Comparison of ENCODE assay signal across 1 cellular context in genomic region chr20:35539756-35540212, GRCh38.
TF ChIP-seq lines count a peak whose summit lies in the region.

No MANE protein-coding gene starts in this region.

TF ChIP-seq in HepG2, 621 proteins besides CTCF, POLR2A, EP300 and RAD21 (continued from another document and continues in another):
- TF ChIP-seq ZNF281 (CRISPR knock-in tag; IDR thresholded peaks at IDR 0.05; ENCODE audit: borderline replicate concordance) (no peak), ZNF792 (CRISPR knock-in tag; IDR thresholded peaks at IDR 0.05) (no peak), ETS1 (CRISPR knock-in tag; IDR thresholded peaks at IDR 0.05) (no peak), ISL2 (CRISPR knock-in tag; IDR thresholded peaks at IDR 0.05) (no peak), NFRKB (IDR thresholded peaks at IDR 0.05) (no peak), ZSCAN21 (CRISPR knock-in tag; IDR thresholded peaks at IDR 0.05; ENCODE audit: borderline replicate concordance) (no peak), MIER3 (CRISPR knock-in tag; IDR thresholded peaks at IDR 0.05; ENCODE audit: borderline replicate concordance) (no peak), NCOA1 (CRISPR knock-in tag; IDR thresholded peaks at IDR 0.05) (no peak), ZNF652 (CRISPR knock-in tag; IDR thresholded peaks at IDR 0.05; ENCODE audit: borderline replicate concordance, low read depth) (no peak), ZBTB26 (CRISPR knock-in tag; IDR thresholded peaks at IDR 0.05; ENCODE audit: borderline replicate concordance) (no peak), SMAD3 (CRISPR knock-in tag; IDR thresholded peaks at IDR 0.05) (no peak), MED1 (CRISPR knock-in tag; IDR thresholded peaks at IDR 0.05) (0 out of 2 replicates have a peak, but pooled peaks have one; percentile 9), MBNL3 (CRISPR knock-in tag; conservative IDR thresholded peaks at IDR 0.05) (no peak), MLX (CRISPR knock-in tag; IDR thresholded peaks at IDR 0.05) (no peak), MZF1 (CRISPR knock-in tag; IDR thresholded peaks at IDR 0.05; ENCODE audit: borderline replicate concordance) (no peak), ZKSCAN1 (IDR thresholded peaks at IDR 0.05; ENCODE audit: low read length) (no peak), ZNF446 (CRISPR knock-in tag; IDR thresholded peaks at IDR 0.05) (no peak), NR2F1 (CRISPR knock-in tag; IDR thresholded peaks at IDR 0.05) (no peak; a peak in 1 of 4 replicates), BHLHE40 (IDR thresholded peaks at IDR 0.05; ENCODE audit: low read length) (no peak), RAD51 (IDR thresholded peaks at IDR 0.05; ENCODE audit: borderline replicate concordance) (no peak), TFDP2 (CRISPR knock-in tag; IDR thresholded peaks at IDR 0.05) (no peak), HIVEP1 (CRISPR knock-in tag; IDR thresholded peaks at IDR 0.05) (no peak), ZNF207 (IDR thresholded peaks at IDR 0.05; ENCODE audit: borderline replicate concordance) (no peak), ZNF710 (CRISPR knock-in tag; IDR thresholded peaks at IDR 0.05; ENCODE audit: borderline replicate concordance) (no peak), ZNF605 (CRISPR knock-in tag; IDR thresholded peaks at IDR 0.05) (no peak), SP140L (CRISPR knock-in tag; IDR thresholded peaks at IDR 0.05; ENCODE audit: borderline replicate concordance) (no peak), HDAC1 (CRISPR knock-in tag; IDR thresholded peaks at IDR 0.05) (no peak), ZBTB4 (CRISPR knock-in tag; IDR thresholded peaks at IDR 0.05; ENCODE audit: borderline replicate concordance) (no peak), ZKSCAN8 (CRISPR knock-in tag; IDR thresholded peaks at IDR 0.05; ENCODE audit: borderline replicate concordance) (no peak), NCOA5 (CRISPR knock-in tag; IDR thresholded peaks at IDR 0.05) (no peak), ZNF432 (CRISPR knock-in tag; IDR thresholded peaks at IDR 0.05; ENCODE audit: borderline replicate concordance) (no peak), ZNF232 (CRISPR knock-in tag; IDR thresholded peaks at IDR 0.05; ENCODE audit: borderline replicate concordance) (no peak; the same call in 1 of the 2 replicates), MXI1 (IDR thresholded peaks at IDR 0.05; ENCODE audit: borderline replicate concordance, low read depth, low read length) (no peak; the same call in 2 of the 3 replicates), ZNF558 (CRISPR knock-in tag; IDR thresholded peaks at IDR 0.05; ENCODE audit: borderline replicate concordance) (no peak), SRSF4 (IDR thresholded peaks at IDR 0.05; ENCODE audit: low read depth, low read length, poor library complexity, severe bottlenecking) (no peak), RFX5 (IDR thresholded peaks at IDR 0.05; ENCODE audit: low read depth, low read length) (peak; percentile 46; the same call in 1 of the 2 replicates), UBTF (CRISPR knock-in tag; IDR thresholded peaks at IDR 0.05) (no peak), ZNF3 (CRISPR knock-in tag; IDR thresholded peaks at IDR 0.05) (no peak), IRX3 (CRISPR knock-in tag; IDR thresholded peaks at IDR 0.05; ENCODE audit: borderline replicate concordance, low read depth) (no peak), MTF2 (CRISPR knock-in tag; IDR thresholded peaks at IDR 0.05; ENCODE audit: borderline replicate concordance) (no peak), FOXP1 (IDR thresholded peaks at IDR 0.05) (no peak), FOXP1 (CRISPR knock-in tag; IDR thresholded peaks at IDR 0.05) (no peak), AFF4 (CRISPR knock-in tag; IDR thresholded peaks at IDR 0.05) (no peak), ELK4 (CRISPR knock-in tag; IDR thresholded peaks at IDR 0.05; ENCODE audit: borderline replicate concordance) (no peak)
